In the genomic region with DNA sequence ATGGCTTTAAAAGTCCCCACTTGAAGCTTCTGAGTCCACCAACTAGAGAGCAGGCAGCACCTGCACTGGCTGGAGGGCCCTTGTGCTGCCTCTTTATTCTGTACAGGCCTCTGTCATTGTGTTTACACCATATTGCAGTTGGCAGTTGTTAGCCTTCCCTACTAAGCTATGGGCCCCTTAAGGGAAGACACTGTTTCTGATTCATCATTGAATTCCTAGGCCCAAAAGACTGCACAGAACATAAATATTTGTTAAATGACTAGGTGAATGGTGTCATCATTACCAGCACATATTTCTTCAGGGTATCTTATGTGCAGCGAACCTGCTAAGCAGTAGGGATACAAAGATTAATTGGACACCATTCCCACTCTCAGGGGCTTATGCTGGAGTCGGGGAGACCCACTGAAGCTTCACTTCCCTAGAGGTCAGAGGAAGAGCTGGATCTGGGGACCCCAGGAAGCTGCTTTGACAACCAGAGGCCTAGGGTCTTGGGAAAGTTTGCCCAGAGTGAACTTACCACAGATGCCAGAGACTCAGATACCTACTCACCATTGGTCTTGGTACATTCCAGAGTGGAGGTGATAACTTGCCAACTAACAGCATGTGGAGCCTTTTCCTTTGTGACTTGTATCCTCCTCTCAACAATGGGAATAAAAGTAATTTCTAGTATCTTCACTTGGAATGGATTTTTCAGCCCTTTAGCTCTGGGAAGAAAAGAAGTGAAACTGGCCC, we compare ENCODE assay signal across 12 cellular contexts. TPM values are rescaled to one million over a fixed set of nuclear protein-coding genes. Genes with fewer than 3 reads are reported as not detected.
DNase-seq lines count a peak whose midpoint lies in the region; ATAC-seq and TF ChIP-seq lines count a peak whose summit lies in the region.
"Had no signal": no experiment of that assay in that cellular context is flagged by ENCODE, and none has a peak within 500 bp of the region (broad histone marks: within the 10 kb centered on the region; RNA-seq: fewer than 3 reads in every experiment).

No MANE protein-coding gene starts in this region.

- H3K4me3 ChIP-seq in choroid plexus epithelial cell (ENCODE audit: low read depth, low read length), result no peak overlapping the region
- H3K4me3 ChIP-seq: gastrocnemius medialis had no signal

- H3K4me1 Mint-ChIP-seq in activated T-cell treated with anti-CD3 and anti-CD28 coated beads, Interleukin-2, amount 50 U/mL, for 72 hours (ENCODE audit: low read depth), result no peaks in the 10 kb centered on the region

- TF ChIP-seq CTCF in choroid plexus epithelial cell (conservative IDR thresholded peaks at IDR 0.05; ENCODE audit: low read depth, low read length) (no peak), omental fat pad (IDR thresholded peaks at IDR 0.05) (no peak)

- peaks cover 7% of the 10 kb centered on the region for H3K27me3 Mint-ChIP-seq in activated T-cell treated with anti-CD3 and anti-CD28 coated beads, Interleukin-2, amount 50 U/mL, for 72 hours (ENCODE audit: low read depth)

- DNase-seq in DMS53 treated with DMSO at 0.1 percent for 48 hours (lab: John Stamatoyannopoulos, UW; ENCODE audit: unreplicated experiment) (peak; percentile 50), NCI-H345 (lab: John Stamatoyannopoulos, UW) (peak; percentile 75), choroid plexus epithelial cell (ENCODE audit: low read depth) (peak; percentile 93), omental fat pad (ENCODE audit: low spot score) (no peak), AML-193 (lab: John Stamatoyannopoulos, UW) (no peak), NCI-H82 (lab: John Stamatoyannopoulos, UW) (no peak)
- DNase-seq in activated CD4-positive, CD25-positive, alpha-beta regulatory T cell treated with anti-CD3 and anti-CD28 coated beads, Interleukin-2, amount 50 U/mL, for 72 hours, result no peak
- no peak for DNase-seq in activated T-cell treated with anti-CD3 and anti-CD28 coated beads, Interleukin-2, amount 50 U/mL, for 72 hours
- DNase-seq: activated CD4-positive, alpha-beta T cell treated with anti-CD3 and anti-CD28 coated beads, Interleukin-2, amount 50 U/mL, for 1 hour; DMS 273 treated with DMSO at 0.1 percent for 48 hours; gastrocnemius medialis; KG1 had no signal

- H3K36me3 Mint-ChIP-seq in activated T-cell treated with anti-CD3 and anti-CD28 coated beads, Interleukin-2, amount 50 U/mL, for 72 hours (ENCODE audit: insufficient read depth in 2 of 2), result no peaks in the 10 kb centered on the region

- no peaks in the 10 kb centered on the region for H3K9me3 Mint-ChIP-seq in activated T-cell treated with anti-CD3 and anti-CD28 coated beads, Interleukin-2, amount 50 U/mL, for 72 hours

- H3K4me3 Mint-ChIP-seq in activated T-cell treated with anti-CD3 and anti-CD28 coated beads, Interleukin-2, amount 50 U/mL, for 72 hours, result no peak overlapping the region

- no peak overlapping the region for H3K27ac Mint-ChIP-seq in activated T-cell treated with anti-CD3 and anti-CD28 coated beads, Interleukin-2, amount 50 U/mL, for 72 hours

- peak; percentile 31 for ATAC-seq in omental fat pad (ENCODE audit: low FRiP score)
- no peak for ATAC-seq in activated T-cell treated with anti-CD3 and anti-CD28 coated beads, Interleukin-2, amount 50 U/mL, for 72 hours (replicated peaks in 1 of 2)
- ATAC-seq: gastrocnemius medialis had no signal

RNA-seq across cellular contexts. Expression of a gene that starts 28.7 kb away (rescaled TPM):
- 10 to 100 TPM; 13.1 to 23.9 (median 16.6) TPM for total RNA-seq in omental fat pad
- total RNA-seq in activated T-cell treated with anti-CD3 and anti-CD28 coated beads, Interleukin-2, amount 50 U/mL, for 72 hours, result 10 to 100 TPM; 29.1 to 33.5 TPM

Comparison
In these comparisons a context has a peak if more than half of its experiments do, and no peak if none do; other contexts are left out.
1. DNase-seq: peak in DMS53 treated with DMSO at 0.1 percent for 48 hours (single experiment), NCI-H345 (single experiment) and choroid plexus epithelial cell (single experiment); none in omental fat pad (single experiment), AML-193 (0 of 2), NCI-H82 (single experiment), activated CD4-positive, CD25-positive, alpha-beta regulatory T cell treated with anti-CD3 and anti-CD28 coated beads, Interleukin-2, amount 50 U/mL, for 72 hours (single experiment) and activated T-cell treated with anti-CD3 and anti-CD28 coated beads, Interleukin-2, amount 50 U/mL, for 72 hours (0 of 2).